Comparison of ENCODE assay signal across 11 cellular contexts in genomic region chr19:11379857-11380350, GRCh38. TPM values are rescaled to one million over a fixed set of nuclear protein-coding genes. Genes with fewer than 3 reads are reported as not detected.
DNase-seq lines count a peak whose midpoint lies in the region; ATAC-seq, FAIRE-seq and TF ChIP-seq lines count a peak whose summit lies in the region.
"Had no signal": no experiment of that assay in that cellular context is flagged by ENCODE, and none has a peak within 500 bp of the region (broad histone marks: within the 10 kb centered on the region; RNA-seq: fewer than 3 reads in every experiment).

No MANE protein-coding gene starts in this region.

- intact Hi-C loops in ovary (cut with DNase I): loop anchor here in 3 of 4 donors (1.0 to 10.0 kb wide), 4 partner anchors 38 to 105 kb away; partner anchors contain the start of gene ELAVL3 (in 1 of the 3)
- intact Hi-C loops in posterior cingulate gyrus (cut with DNase I): loop anchor here (2.0 to 5.0 kb wide), 4 partner anchors 52 to 103 kb away; no protein-coding TSS in a partner anchor

- ATAC-seq in DND-41 (ENCODE audit: insufficient read depth, low read depth): no peak

- TF ChIP-seq EP300 in ovary (IDR thresholded peaks at IDR 0.05): no peak

- 88 to 95% (median 90%) methylated on average over 7 of the region's 7 CpGs for WGBS in ovary, 3 donors

- peaks cover 12% of the 10 kb centered on the region for H3K27me3 Mint-ChIP-seq in chondrocyte (ENCODE audit: low read depth)

- peaks cover 55% of the 10 kb centered on the region for H3K4me1 ChIP-seq in DND-41 (ENCODE audit: insufficient read depth, low read length)
- peaks cover 62% of the 10 kb centered on the region for H3K4me1 ChIP-seq in Karpas-422 (ENCODE audit: low read length)
- H3K4me1 ChIP-seq in ovary (ENCODE audit: insufficient read depth): peaks cover 17% of the 10 kb centered on the region

- peaks cover 56% of the 10 kb centered on the region for H3K4me1 Mint-ChIP-seq in chondrocyte (ENCODE audit: low read depth)

- no peaks in the 10 kb centered on the region for H3K9me2 ChIP-seq in Karpas-422 (replicated peaks; ENCODE audit: insufficient read depth, low read length)

- FAIRE-seq in urothelium cell line (lab: Jason Lieb, UNC): no peak
- FAIRE-seq: RCC 7860 had no signal

- H3K27me3 ChIP-seq in DND-41 (ENCODE audit: insufficient read depth, low read length, poor library complexity) (no peaks in the 10 kb centered on the region), Karpas-422 (ENCODE audit: low read length) (no peaks in the 10 kb centered on the region), ovary (no peaks in the 10 kb centered on the region)

- H3K9me3 Mint-ChIP-seq in chondrocyte (ENCODE audit: low read depth): no peaks in the 10 kb centered on the region

- H3K79me2 ChIP-seq in DND-41 (ENCODE audit: insufficient read depth, low read length) (peaks cover 26% of the 10 kb centered on the region), Karpas-422 (ENCODE audit: low read length) (peaks cover 46% of the 10 kb centered on the region)

- no peaks in the 10 kb centered on the region for H4K20me1 ChIP-seq in DND-41 (ENCODE audit: insufficient read depth, low read length)
- no peaks in the 10 kb centered on the region for H4K20me1 ChIP-seq in Karpas-422 (ENCODE audit: insufficient read depth, low read depth, low read length)

- no peaks in the 10 kb centered on the region for H3K36me3 Mint-ChIP-seq in chondrocyte (ENCODE audit: low read depth)

- DNase-seq in DND-41 (no peak), Karpas-422 (no peak), chondrocyte (ENCODE audit: low spot score) (no peak), ovary (no peak), NK-92 (lab: John Stamatoyannopoulos, UW; ENCODE audit: unreplicated experiment) (no peak), urothelium cell line (ENCODE audit: low spot score) (no peak), KG1 (lab: John Stamatoyannopoulos, UW) (no peak), posterior cingulate gyrus (no peak)
- DNase-seq: HCEC 1CT had no signal

- peak overlapping the region; percentile 91 for H3K27ac ChIP-seq in DND-41 (ENCODE audit: low read length)
- H3K27ac ChIP-seq in Karpas-422 (ENCODE audit: low read length): peak overlapping the region; percentile 83
- H3K27ac ChIP-seq in ovary: no peak overlapping the region

- no peaks in the 10 kb centered on the region for H3K9me3 ChIP-seq in DND-41 (ENCODE audit: insufficient read depth, low read length, severe bottlenecking)
- no peaks in the 10 kb centered on the region for H3K9me3 ChIP-seq in Karpas-422 (ENCODE audit: low read length)
- H3K9me3 ChIP-seq in ovary: no peaks in the 10 kb centered on the region

- no peak for TF ChIP-seq CTCF in DND-41 (IDR thresholded peaks at IDR 0.05; ENCODE audit: borderline replicate concordance, extremely low read depth, low read length, poor library complexity, severe bottlenecking)
- TF ChIP-seq CTCF in chondrocyte (IDR thresholded peaks at IDR 0.05): no peak
- no peak for TF ChIP-seq CTCF in ovary (IDR thresholded peaks at IDR 0.05)

- H3K27ac Mint-ChIP-seq in chondrocyte (ENCODE audit: unreplicated experiment): no peak overlapping the region

- H3K36me3 ChIP-seq in DND-41 (ENCODE audit: insufficient read depth, low read length) (peaks cover 19% of the 10 kb centered on the region), Karpas-422 (ENCODE audit: insufficient read depth, low read length) (0 out of 2 replicates have a peak, but pooled peaks cover 4% of the 10 kb centered on the region), ovary (no peaks in the 10 kb centered on the region)

- peak overlapping the region; percentile 85 for H3K4me3 Mint-ChIP-seq in chondrocyte (ENCODE audit: unreplicated experiment)

- H3K9ac ChIP-seq in DND-41 (ENCODE audit: low read depth, low read length): peak overlapping the region; percentile 74
- H3K9ac ChIP-seq in Karpas-422 (ENCODE audit: low read length): peak overlapping the region; percentile 87

- peak overlapping the region; percentile 52 to 85; a peak in 3 of 4 replicates for H3K4me3 ChIP-seq in DND-41 (ENCODE audit: low read depth in 1 of 2, low read length in 2 of 2)
- peak overlapping the region; percentile 89 for H3K4me3 ChIP-seq in Karpas-422 (ENCODE audit: low read length)
- H3K4me3 ChIP-seq in ovary: peak overlapping the region; percentile 83

- no peak overlapping the region for H2AFZ ChIP-seq in DND-41 (ENCODE audit: low read depth, low read length)
- H2AFZ ChIP-seq in Karpas-422 (ENCODE audit: low read length): no peak overlapping the region

- peak overlapping the region; percentile 78 for H3K4me2 ChIP-seq in DND-41 (ENCODE audit: insufficient read depth, low read length)
- peak overlapping the region; percentile 93 for H3K4me2 ChIP-seq in Karpas-422 (ENCODE audit: low read depth, low read length, poor library complexity, severe bottlenecking)

- TF ChIP-seq POLR2A in ovary (IDR thresholded peaks at IDR 0.05): no peak

RNA-seq across cellular contexts. Expression of gene EPOR, which starts 4.2 kb away (rescaled TPM):
- total RNA-seq in Karpas-422 (2014; rRNA removed; shearing (Covaris generic); ENCODE audit: low replicate concordance): 8.5 and 16.7 TPM in 2 replicates
- 1.4 to 2.8 TPM (median 2.6 TPM) in 3 replicates for total RNA-seq in chondrocyte
- 10 to 100 TPM in 1 of 7 donors, 1 to 10 TPM in 6; 2.5 to 19.9 (median 4.8) TPM for total RNA-seq in ovary
- 1 to 10 TPM; 3.7 to 5.0 TPM for polyA plus RNA-seq in ovary

RNA-seq across cellular contexts. Expression of gene SWSAP1, which starts 5.4 kb away (rescaled TPM):
- 7.4 and 12.6 TPM in 2 replicates for total RNA-seq in Karpas-422 (2014; rRNA removed; shearing (Covaris generic); ENCODE audit: low replicate concordance)
- total RNA-seq in chondrocyte (1.1 to 1.5 TPM (median 1.4 TPM) in 3 replicates), ovary (1 to 10 TPM in 6 of 7 donors, under 1 TPM in 1; 0.60 to 3.3 (median 2.5) TPM)
- polyA plus RNA-seq in ovary: 1 to 10 TPM; 1.4 to 2.4 TPM

RNA-seq across cellular contexts. Expression of gene PLPPR2, which starts 24.7 kb away (rescaled TPM):
- 0.43 and 0.67 TPM in 2 replicates for total RNA-seq in Karpas-422 (2014; rRNA removed; shearing (Covaris generic); ENCODE audit: low replicate concordance)
- total RNA-seq in chondrocyte (67.6 to 74.7 TPM (median 72.3 TPM) in 3 replicates), ovary (10 to 100 TPM; 12.3 to 42.5 (median 31.5) TPM)
- 10 to 100 TPM; 11.6 to 23.2 TPM for polyA plus RNA-seq in ovary

RNA-seq across cellular contexts. Expression of gene CCDC159, which starts 33.6 kb away (rescaled TPM):
- 2.9 and 14.8 TPM in 2 replicates for total RNA-seq in Karpas-422 (2014; rRNA removed; shearing (Covaris generic); ENCODE audit: low replicate concordance)
- total RNA-seq in chondrocyte (19.8 to 22.4 TPM (median 20.5 TPM) in 3 replicates), ovary (10 to 100 TPM; 21.0 to 38.6 (median 30.2) TPM)
- polyA plus RNA-seq in ovary: 10 to 100 TPM; 31.9 to 41.9 TPM
- total RNA-seq: HT1080 had no signal

RNA-seq across cellular contexts. Expression of gene TMEM205, which starts 33.8 kb away (rescaled TPM):
- total RNA-seq in Karpas-422 (2014; rRNA removed; shearing (Covaris generic); ENCODE audit: low replicate concordance): 103 and 156 TPM in 2 replicates
- total RNA-seq in chondrocyte (35.4 to 49.4 TPM (median 39.2 TPM) in 3 replicates), ovary (100 to 1,000 TPM in 2 of 7 donors, 10 to 100 TPM in 5; 64.0 to 296 (median 80.5) TPM)
- polyA plus RNA-seq in ovary: 10 to 100 TPM; 71.4 to 99.5 TPM

Comparison
In these comparisons a context has a peak if more than half of its experiments do, and no peak if none do; other contexts are left out.
1. H3K27ac ChIP-seq: peak in DND-41 (single experiment) and Karpas-422 (single experiment); none in ovary (0 of 2).
2. Peak in every context shown above with its lines, with median percentiles within 50 percentile points of each other: H3K4me3 ChIP-seq.